Comparison of ENCODE assay signal across 8 cellular contexts in the genomic region with DNA sequence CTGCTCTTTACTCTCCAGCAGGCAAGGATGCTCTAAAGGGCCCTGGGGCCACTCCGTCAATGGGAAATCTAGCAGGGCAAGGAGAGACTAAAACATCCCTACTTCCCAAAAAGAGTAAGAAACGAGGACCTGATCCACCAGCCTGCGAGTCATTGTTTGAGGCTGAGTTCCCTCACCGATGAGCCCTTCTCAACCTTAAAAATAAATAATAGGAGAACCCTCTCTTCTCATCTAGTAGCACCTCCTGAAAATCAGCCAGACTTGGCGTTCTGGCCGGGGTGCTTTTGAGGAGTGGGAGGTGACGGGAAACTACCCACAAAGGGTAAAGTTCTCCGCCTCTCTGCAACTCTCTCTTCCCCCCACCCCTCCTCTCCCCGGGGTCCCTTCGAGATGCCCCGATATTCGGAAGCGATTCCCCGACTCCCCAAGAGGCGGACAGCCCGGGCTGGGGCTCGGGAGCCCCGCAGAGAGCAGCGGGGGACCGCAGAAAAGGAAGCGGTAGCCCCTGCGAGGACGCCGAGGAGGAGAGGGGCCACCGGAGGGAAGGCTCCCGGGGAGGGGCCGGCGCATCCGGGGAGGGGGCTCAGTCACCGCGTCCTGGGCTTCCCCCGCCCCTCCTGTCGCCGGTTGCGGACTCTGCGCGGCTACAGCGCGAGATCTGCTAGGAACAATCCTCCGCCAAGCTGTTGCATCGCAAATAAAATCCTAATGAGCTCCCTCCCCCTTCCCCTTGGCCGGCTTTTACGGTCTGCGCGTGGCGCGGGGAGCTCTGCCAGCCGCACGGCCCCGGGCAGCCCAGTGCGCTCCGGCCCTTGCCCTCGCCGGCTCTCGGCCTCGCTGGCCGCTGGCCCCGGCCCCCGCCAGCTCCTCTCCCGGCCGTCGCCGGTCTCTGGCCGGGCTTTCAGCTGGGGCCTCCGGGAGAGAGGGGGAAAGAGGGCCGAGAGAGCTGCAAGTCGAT. TPM values are rescaled to one million over a fixed set of nuclear protein-coding genes. Genes with fewer than 3 reads are reported as not detected.
DNase-seq lines count a peak whose midpoint lies in the region; ATAC-seq and FAIRE-seq lines count a peak whose summit lies in the region.

No MANE protein-coding gene starts in this region.

- ATAC-seq in left lobe of liver: peak; percentile 73
- no peak for ATAC-seq in HG03039 (IDR thresholded peaks at IDR 0.05; ENCODE audit: unreplicated experiment)

- H3K4me1 Mint-ChIP-seq in activated naive CD8-positive, alpha-beta T cell (ENCODE audit: low read depth): peaks cover 8% of the 10 kb centered on the region

- H3K27me3 Mint-ChIP-seq in activated naive CD8-positive, alpha-beta T cell: peaks cover 45% of the 10 kb centered on the region

- FAIRE-seq in HTR-8/SVneo (lab: Jason Lieb, UNC) (peak; percentile 93), urothelium cell line (lab: Jason Lieb, UNC) (peak; percentile 82)

- no peak overlapping the region for H3K27ac Mint-ChIP-seq in activated naive CD8-positive, alpha-beta T cell

- H3K36me3 Mint-ChIP-seq in activated naive CD8-positive, alpha-beta T cell: no peaks in the 10 kb centered on the region

- no peaks in the 10 kb centered on the region for H3K9me3 Mint-ChIP-seq in activated naive CD8-positive, alpha-beta T cell (ENCODE audit: low read depth)

- DNase-seq in AG08396 (ENCODE audit: low spot score): peak; percentile 68
- peak; percentile 53 for DNase-seq in HTR-8/SVneo (ENCODE audit: insufficient read length, low spot score)
- no peak for DNase-seq in left lobe of liver (ENCODE audit: low spot score)
- peak; percentile 58 for DNase-seq in urothelium cell line (ENCODE audit: low spot score)
- DNase-seq in LoVo (ENCODE audit: low spot score): no peak
- no peak for DNase-seq in SW 1271 (lab: John Stamatoyannopoulos, UW)

- peak overlapping the region; percentile 87 for H3K4me3 Mint-ChIP-seq in activated naive CD8-positive, alpha-beta T cell

RNA-seq across cellular contexts. Expression of a gene that starts 1.3 kb away (rescaled TPM):
- total RNA-seq in left lobe of liver: 0.13 TPM

RNA-seq across cellular contexts. Expression of a gene that starts 9.7 kb away (rescaled TPM):
- 0.15 TPM for total RNA-seq in left lobe of liver

RNA-seq across cellular contexts. Expression of a gene that starts 14.0 kb away (rescaled TPM):
- 0.50 TPM for total RNA-seq in left lobe of liver

RNA-seq across cellular contexts. Expression of a gene that starts 20.0 kb away (rescaled TPM):
- 0.83 TPM for total RNA-seq in left lobe of liver

RNA-seq across cellular contexts. Expression of a gene that starts 31.2 kb away (rescaled TPM):
- total RNA-seq in left lobe of liver: 0.55 TPM

Comparison
In these comparisons a context has a peak if more than half of its experiments do, and no peak if none do; other contexts are left out.
1. DNase-seq: peak in AG08396 (single experiment), HTR-8/SVneo (single experiment) and urothelium cell line (single experiment); none in left lobe of liver (single experiment), LoVo (single experiment) and SW 1271 (0 of 2).